In genomic region chr6:47165918-47166317, GRCh38 we compare ENCODE assay signal across 9 cellular contexts.
DNase-seq lines count a peak whose midpoint lies in the region; ATAC-seq and TF ChIP-seq lines count a peak whose summit lies in the region.
"Had no signal": no experiment of that assay in that cellular context is flagged by ENCODE, and none has a peak within 500 bp of the region (broad histone marks: within the 10 kb centered on the region; RNA-seq: fewer than 3 reads in every experiment).

No MANE protein-coding gene starts in this region.

- CTCF ChIA-PET in CD4-positive, alpha-beta memory T cell (lab: Charles Lee; ENCODE audit: partially characterized antibody) = no interaction called here

- no peak overlapping the region for H3K9ac ChIP-seq in Loucy (ENCODE audit: low read depth, low read length, poor library complexity, severe bottlenecking)

- TF ChIP-seq CTCF in Loucy (conservative IDR thresholded peaks at IDR 0.05; ENCODE audit: low read length) = no peak

- no peaks in the 10 kb centered on the region for H3K79me2 ChIP-seq in Loucy (ENCODE audit: insufficient read depth, low read length)

- H3K9me2 ChIP-seq in Loucy (replicated peaks; ENCODE audit: low read depth, low read length) = no peaks in the 10 kb centered on the region

- no peaks in the 10 kb centered on the region for H3K9me3 ChIP-seq in Loucy (ENCODE audit: insufficient read depth, low read depth, low read length)
- H3K9me3 ChIP-seq in CD4-positive, alpha-beta memory T cell (ENCODE audit: control insufficient read depth in 1 of 2, low read length in 2 of 2) = no peaks in the 10 kb centered on the region

- peak overlapping the region; percentile 56 for H2AFZ ChIP-seq in Loucy (ENCODE audit: low read length)

- ATAC-seq in GM18907 (IDR thresholded peaks at IDR 0.05; ENCODE audit: unreplicated experiment) (peak; percentile 89), HG02623 (IDR thresholded peaks at IDR 0.05; ENCODE audit: unreplicated experiment) (peak; percentile 74)
- ATAC-seq: Panc1 had no signal

- POLR2A ChIA-PET in CD4-positive, alpha-beta memory T cell (lab: Charles Lee; ENCODE audit: partially characterized antibody) = no interaction called here

- no peaks in the 10 kb centered on the region for H3F3A ChIP-seq in Loucy (ENCODE audit: low read depth)

- peak overlapping the region; percentile 37 for H3K4me2 ChIP-seq in Loucy (ENCODE audit: low read depth, low read length, poor library complexity, severe bottlenecking)

- DNase-seq in pons (ENCODE audit: low spot score) = peak; percentile 44
- no peak for DNase-seq in stimulated activated CD4-positive, alpha-beta T cell treated with anti-CD3 and anti-CD28 coated beads, Interleukin-1b, Interleukin-23, amount 100 ng/mL, for 48 hours
- DNase-seq in NCI-H146 treated with DMSO at 0.1 percent for 48 hours (lab: John Stamatoyannopoulos, UW; ENCODE audit: unreplicated experiment) = no peak
- DNase-seq in cardiac septum (ENCODE audit: low spot score) = no peak
- no peak for DNase-seq in CD4-positive, alpha-beta memory T cell

- no peaks in the 10 kb centered on the region for H3K36me3 Mint-ChIP-seq in CD4-positive, alpha-beta memory T cell

- H3K36me3 ChIP-seq in Loucy (ENCODE audit: insufficient read depth, low read length) = no peaks in the 10 kb centered on the region
- no peaks in the 10 kb centered on the region for H3K36me3 ChIP-seq in CD4-positive, alpha-beta memory T cell (ENCODE audit: insufficient read depth, low read length)

- H3K4me1 ChIP-seq in Loucy (ENCODE audit: insufficient read depth, low read length, poor library complexity, severe bottlenecking) = peaks cover 28% of the 10 kb centered on the region
- no peaks in the 10 kb centered on the region for H3K4me1 ChIP-seq in CD4-positive, alpha-beta memory T cell (ENCODE audit: insufficient read depth, low read length)

- H4K20me1 ChIP-seq in Loucy (ENCODE audit: insufficient read depth, low read length, poor library complexity, severe bottlenecking) = no peaks in the 10 kb centered on the region

- peaks cover 0 to 3% (median 0%) of the 10 kb centered on the region in 8 donors for H3K9me3 Mint-ChIP-seq in CD4-positive, alpha-beta memory T cell

- H3K27me3 Mint-ChIP-seq in CD4-positive, alpha-beta memory T cell = peaks cover 0 to 5% of the 10 kb centered on the region in 2 donors

- no peak overlapping the region for H3K27ac Mint-ChIP-seq in CD4-positive, alpha-beta memory T cell

- H3K4me1 Mint-ChIP-seq in CD4-positive, alpha-beta memory T cell = no peaks in the 10 kb centered on the region

- no peak overlapping the region for H3K4me3 Mint-ChIP-seq in CD4-positive, alpha-beta memory T cell

- no peaks in the 10 kb centered on the region for H3K27me3 ChIP-seq in Loucy (ENCODE audit: insufficient read depth, low read length, poor library complexity, severe bottlenecking)
- no peaks in the 10 kb centered on the region for H3K27me3 ChIP-seq in CD4-positive, alpha-beta memory T cell (ENCODE audit: insufficient read depth, low read length)

- H3K27ac ChIP-seq in CD4-positive, alpha-beta memory T cell (ENCODE audit: low read depth, low read length) = no peak overlapping the region

- intact Hi-C loops in cardiac septum (cut with DNase I) = no loop called here
- intact Hi-C loops in CD4-positive, alpha-beta memory T cell (cut with micrococcal nuclease) = no loop called here

- peak overlapping the region; percentile 5 for H3K4me3 ChIP-seq in Loucy (ENCODE audit: low read length, poor library complexity, severe bottlenecking)
- no peak overlapping the region for H3K4me3 ChIP-seq in CD4-positive, alpha-beta memory T cell (ENCODE audit: low read length in 2 of 2)
